Comparison of ENCODE assay signal across 9 cellular contexts in the genomic region with DNA sequence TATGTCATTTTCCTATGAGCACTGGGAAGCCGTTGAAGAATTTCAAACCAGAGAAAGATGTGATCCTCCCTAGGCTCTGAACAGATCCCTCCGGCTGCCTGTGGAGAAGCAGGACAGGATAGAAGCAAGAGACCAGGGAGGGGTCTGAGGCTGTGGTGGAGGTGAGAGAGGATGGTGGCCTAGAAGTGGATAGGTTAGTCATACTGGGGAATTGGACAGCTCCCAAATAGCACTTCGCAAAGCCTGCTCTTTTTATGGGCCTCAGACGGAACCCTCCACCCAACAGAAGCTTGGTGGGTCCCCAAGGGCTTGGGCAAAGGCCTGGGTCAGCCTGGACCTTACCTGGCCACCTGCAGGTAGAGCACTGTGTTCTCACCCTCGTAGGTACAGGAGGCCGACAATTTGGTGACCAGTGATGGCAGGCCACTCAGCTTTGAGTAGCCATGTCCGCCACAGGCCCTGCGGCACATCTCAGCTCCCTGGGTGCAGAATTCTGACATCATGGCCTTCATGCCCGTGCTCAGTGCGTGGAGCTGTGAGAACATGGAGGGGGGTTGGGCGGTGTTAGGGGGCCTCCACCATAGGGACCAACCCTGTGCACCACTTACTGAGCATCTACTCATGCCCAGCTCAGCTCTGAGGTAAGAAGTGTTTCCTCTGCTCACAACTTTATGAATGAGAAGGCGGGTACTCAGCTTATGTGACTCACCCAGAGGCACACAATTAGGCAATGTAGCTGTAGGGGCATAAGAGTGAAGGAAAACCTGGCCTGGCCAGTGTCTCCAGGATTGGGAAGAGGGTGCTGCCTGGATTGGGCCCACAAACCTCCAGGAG. TPM values are rescaled to one million over a fixed set of nuclear protein-coding genes. Genes with fewer than 3 reads are reported as not detected.
DNase-seq lines count a peak whose midpoint lies in the region; TF ChIP-seq lines count a peak whose summit lies in the region.
"Had no signal": no experiment of that assay in that cellular context is flagged by ENCODE, and none has a peak within 500 bp of the region (broad histone marks: within the 10 kb centered on the region; RNA-seq: fewer than 3 reads in every experiment).

No MANE protein-coding gene starts in this region.

- H3K36me3 Mint-ChIP-seq in chondrocyte (ENCODE audit: low read depth), result peaks cover 2% of the 10 kb centered on the region
- H3K36me3 Mint-ChIP-seq in osteocyte (ENCODE audit: unreplicated experiment), result no peaks in the 10 kb centered on the region

- H4K5ac ChIP-seq in mesendoderm (ENCODE audit: low read length), result no peak overlapping the region

- H3K4me1 ChIP-seq in mesendoderm (ENCODE audit: control insufficient read depth, low read depth, low read length), result peaks cover 6% of the 10 kb centered on the region

- H3K4me3 ChIP-seq in cardiac fibroblast (replicated peaks in 1 of 2; ENCODE audit: low read depth in 2 of 2, low read length in 2 of 2) (no peak overlapping the region), mesendoderm (ENCODE audit: low read length) (no peak overlapping the region)

- H3K23ac ChIP-seq in mesendoderm (ENCODE audit: low read length), result peak overlapping the region; percentile 12

- no CpG with 5 or more reads among the region's 12 CpGs for WGBS in mesendoderm (ENCODE audit: extremely low coverage, insufficient coverage, low lambda C conversion rate)

- H3K79me2 ChIP-seq in mesendoderm (ENCODE audit: control insufficient read depth, insufficient read depth, low read length), result no peaks in the 10 kb centered on the region

- no peak overlapping the region for H3K18ac ChIP-seq in mesendoderm (ENCODE audit: low read length)

- TF ChIP-seq CTCF in cardiac fibroblast (IDR thresholded peaks at IDR 0.05; ENCODE audit: low read depth, low read length) (no peak), chondrocyte (IDR thresholded peaks at IDR 0.05) (no peak), osteocyte (IDR thresholded peaks at IDR 0.05) (no peak)

- peak overlapping the region; percentile 67 for H3K56ac ChIP-seq in mesendoderm (ENCODE audit: low read length)

- H3K4me2 ChIP-seq in mesendoderm (ENCODE audit: low read length), result no peak overlapping the region

- no peaks in the 10 kb centered on the region for H3K27me3 ChIP-seq in mesendoderm (ENCODE audit: insufficient read depth, low read length, poor library complexity)

- H3K79me1 ChIP-seq in mesendoderm (ENCODE audit: low read length), result no peaks in the 10 kb centered on the region

- H3K4me1 Mint-ChIP-seq in chondrocyte (ENCODE audit: low read depth) (peaks cover 28% of the 10 kb centered on the region), osteocyte (ENCODE audit: unreplicated experiment) (peaks cover 29% of the 10 kb centered on the region)

- H3K4ac ChIP-seq in mesendoderm (ENCODE audit: low read depth, low read length), result no peak overlapping the region

- H3K27me3 Mint-ChIP-seq in chondrocyte (ENCODE audit: low read depth) (no peaks in the 10 kb centered on the region), osteocyte (ENCODE audit: unreplicated experiment) (no peaks in the 10 kb centered on the region)

- peak overlapping the region; percentile 69 for H2BK5ac ChIP-seq in mesendoderm (ENCODE audit: low read length)

- peak overlapping the region; percentile 3 for H3K9ac ChIP-seq in mesendoderm (ENCODE audit: low read length)

- H2AK5ac ChIP-seq in mesendoderm (ENCODE audit: low read length), result peak overlapping the region; percentile 20

- H3K27ac Mint-ChIP-seq in chondrocyte (ENCODE audit: unreplicated experiment) (no peak overlapping the region), osteocyte (ENCODE audit: unreplicated experiment) (no peak overlapping the region)

- no peak overlapping the region for H2BK120ac ChIP-seq in mesendoderm (ENCODE audit: low read depth, low read length)

- H3K9me3 Mint-ChIP-seq in chondrocyte (ENCODE audit: low read depth) (no peaks in the 10 kb centered on the region), osteocyte (ENCODE audit: unreplicated experiment) (no peaks in the 10 kb centered on the region)

- DNase-seq in ELF-1 (ENCODE audit: low read depth, low spot score), result peak; percentile 40
- peak; percentile 91 for DNase-seq in NCI-H226
- DNase-seq in cardiac fibroblast (ENCODE audit: low read depth in 2 of 2), result peak; percentile 93 to 96
- peak; percentile 81 for DNase-seq in mesendoderm
- DNase-seq in chondrocyte (ENCODE audit: low spot score), result no peak
- DNase-seq in osteocyte (ENCODE audit: extremely low spot score, unreplicated experiment), result no peak
- no peak for DNase-seq in occipital lobe (lab: John Stamatoyannopoulos, UW)
- no peak for DNase-seq in GF-D8 (lab: John Stamatoyannopoulos, UW)
- DNase-seq: left cardiac atrium had no signal

- H2BK15ac ChIP-seq in mesendoderm (replicated peaks; ENCODE audit: low read depth), result no peak overlapping the region

- H3K27ac ChIP-seq in mesendoderm (ENCODE audit: low read depth, low read length), result no peak overlapping the region

- H3K4me3 Mint-ChIP-seq in chondrocyte (ENCODE audit: unreplicated experiment) (no peak overlapping the region), osteocyte (ENCODE audit: unreplicated experiment) (no peak overlapping the region)

- no peaks in the 10 kb centered on the region for H3K36me3 ChIP-seq in mesendoderm (ENCODE audit: control insufficient read depth, insufficient read depth, low read length)

- H4K8ac ChIP-seq in mesendoderm (ENCODE audit: low read depth, low read length), result no peak overlapping the region

RNA-seq across cellular contexts. Expression of a gene that starts 10.6 kb away (rescaled TPM):
- polyA plus RNA-seq in mesendoderm (2013, experiment 1 of 2), result 7.6 TPM
- 8.1 TPM for polyA plus RNA-seq in mesendoderm (2013, experiment 2 of 2)
- total RNA-seq in chondrocyte (0.56 to 1.9 TPM (median 0.57 TPM) in 3 replicates), osteocyte (0.51 TPM in 1 of 2 replicates, not detected in the other), occipital lobe (0.78 TPM)

RNA-seq across cellular contexts. Expression of a gene that starts 34.4 kb away (rescaled TPM):
- 44.2 TPM for polyA plus RNA-seq in mesendoderm (2013, experiment 1 of 2)
- polyA plus RNA-seq in mesendoderm (2013, experiment 2 of 2), result 42.6 TPM
- total RNA-seq in chondrocyte, result 8.6 to 12.9 TPM (median 9.7 TPM) in 3 replicates
- total RNA-seq in osteocyte, result 13.6 and 14.4 TPM in 2 replicates
- 31.7 TPM for total RNA-seq in occipital lobe

RNA-seq across cellular contexts. Expression of a gene that starts 50.9 kb away (rescaled TPM):
- polyA plus RNA-seq in mesendoderm (2013, experiment 1 of 2), result 0.63 TPM
- polyA plus RNA-seq in mesendoderm (2013, experiment 2 of 2), result 0.76 TPM
- total RNA-seq in chondrocyte (not detected in 3 replicates), osteocyte (not detected in 2 replicates), occipital lobe (24.8 TPM)

Comparison
In these comparisons a context has a peak if more than half of its experiments do, and no peak if none do; other contexts are left out.
1. DNase-seq: peak in ELF-1 (single experiment), NCI-H226 (single experiment), cardiac fibroblast (2 of 2) and mesendoderm (single experiment); none in chondrocyte (single experiment), osteocyte (single experiment), occipital lobe (single experiment) and GF-D8 (single experiment).
2. RNA of a gene that starts 50.9 kb away (total RNA-seq): 24.8 TPM in occipital lobe (single experiment); not detected in chondrocyte and not detected in osteocyte; every median in the first group is over 10 times any median in the second.